In genomic region chr7:104998040-104998752, GRCh38 we compare ENCODE assay signal across 23 cellular contexts. TPM values are rescaled to one million over a fixed set of nuclear protein-coding genes. Genes with fewer than 3 reads are reported as not detected.
DNase-seq lines count a peak whose midpoint lies in the region; ATAC-seq, FAIRE-seq and TF ChIP-seq lines count a peak whose summit lies in the region.
"Had no signal": no experiment of that assay in that cellular context is flagged by ENCODE, and none has a peak within 500 bp of the region (broad histone marks: within the 10 kb centered on the region; RNA-seq: fewer than 3 reads in every experiment).

No MANE protein-coding gene starts in this region.

- H3K36me3 ChIP-seq in left lung (peaks cover 0 to 8% of the 10 kb centered on the region in 2 donors), small intestine (ENCODE audit: control insufficient read depth in 2 of 2, insufficient read depth in 2 of 2, low read length in 2 of 2) (peaks cover 2 to 3% of the 10 kb centered on the region in 2 donors)
- H3K36me3 ChIP-seq: adrenal gland, prostate gland had no signal

- no peaks in the 10 kb centered on the region for H3K9me3 Mint-ChIP-seq in activated CD8-positive, alpha-beta T cell treated with anti-CD3 and anti-CD28 coated beads for 36 hours
- H3K9me3 Mint-ChIP-seq in activated CD8-positive, alpha-beta T cell treated with anti-CD3 and anti-CD28 coated beads, Interleukin-2, amount 10 ng/mL, durations not matched to agents 7 days and 5 days (ENCODE audit: insufficient read depth) = no peaks in the 10 kb centered on the region

- H3K27ac ChIP-seq in RWPE1 (0 out of 2 replicates have a peak overlapping the region, but pooled peaks have one; percentile 23), left lung (no peak overlapping the region), small intestine (ENCODE audit: low read depth in 1 of 2, low read length in 1 of 2) (no peak overlapping the region)
- H3K27ac ChIP-seq: A549, adrenal gland, C4-2B, prostate gland, SJSA1 had no signal

- TF ChIP-seq CTCF in activated CD8-positive, alpha-beta T cell treated with anti-CD3 and anti-CD28 coated beads for 36 hours (IDR thresholded peaks at IDR 0.05) = no peak
- TF ChIP-seq CTCF in RWPE1 (conservative IDR thresholded peaks at IDR 0.05; ENCODE audit: low read depth) (no peak), left lung (IDR thresholded peaks at IDR 0.05) (no peak)

- ATAC-seq in activated CD8-positive, alpha-beta T cell treated with anti-CD3 and anti-CD28 coated beads for 36 hours = no peak
- ATAC-seq in activated CD8-positive, alpha-beta T cell treated with anti-CD3 and anti-CD28 coated beads, Interleukin-2, amount 10 ng/mL, durations not matched to agents 7 days and 5 days = no peak
- ATAC-seq in left lung (peak; percentile 47), HG02885 (IDR thresholded peaks at IDR 0.05; ENCODE audit: poor library complexity, unreplicated experiment) (no peak)
- ATAC-seq: A549, K562, left cardiac atrium, mucosa of descending colon had no signal

- H3K36me3 Mint-ChIP-seq in activated CD8-positive, alpha-beta T cell treated with anti-CD3 and anti-CD28 coated beads for 36 hours (ENCODE audit: low read depth) = peaks cover 60% of the 10 kb centered on the region
- peaks cover 62% of the 10 kb centered on the region for H3K36me3 Mint-ChIP-seq in activated CD8-positive, alpha-beta T cell treated with anti-CD3 and anti-CD28 coated beads, Interleukin-2, amount 10 ng/mL, durations not matched to agents 7 days and 5 days (ENCODE audit: low read depth)

- 26 to 70% (median 42%) methylated on average over 3 of the region's 3 CpGs for WGBS in small intestine, 3 donors

- no peak for FAIRE-seq in small intestine (lab: Jason Lieb, UNC)
- FAIRE-seq: A549, K562 had no signal

- peak overlapping the region; percentile 78 for H3K27ac Mint-ChIP-seq in activated CD8-positive, alpha-beta T cell treated with anti-CD3 and anti-CD28 coated beads for 36 hours
- H3K27ac Mint-ChIP-seq in activated CD8-positive, alpha-beta T cell treated with anti-CD3 and anti-CD28 coated beads, Interleukin-2, amount 10 ng/mL, durations not matched to agents 7 days and 5 days = no peak overlapping the region

- H3K4me3 Mint-ChIP-seq in activated CD8-positive, alpha-beta T cell treated with anti-CD3 and anti-CD28 coated beads for 36 hours = no peak overlapping the region
- no peak overlapping the region for H3K4me3 Mint-ChIP-seq in activated CD8-positive, alpha-beta T cell treated with anti-CD3 and anti-CD28 coated beads, Interleukin-2, amount 10 ng/mL, durations not matched to agents 7 days and 5 days

- peaks cover 34 to 96% of the 10 kb centered on the region in 2 donors for H3K4me1 ChIP-seq in left lung
- peaks cover 10 to 17% of the 10 kb centered on the region in 2 donors for H3K4me1 ChIP-seq in small intestine (ENCODE audit: control insufficient read depth in 2 of 2, insufficient read depth in 1 of 2, low read depth in 1 of 2, low read length in 1 of 2)

- peaks cover 88% of the 10 kb centered on the region for H3K4me1 Mint-ChIP-seq in activated CD8-positive, alpha-beta T cell treated with anti-CD3 and anti-CD28 coated beads for 36 hours (ENCODE audit: low read depth)
- peaks cover 62% of the 10 kb centered on the region for H3K4me1 Mint-ChIP-seq in activated CD8-positive, alpha-beta T cell treated with anti-CD3 and anti-CD28 coated beads, Interleukin-2, amount 10 ng/mL, durations not matched to agents 7 days and 5 days (ENCODE audit: low read depth)

- DNase-seq in activated CD8-positive, alpha-beta T cell treated with anti-CD3 and anti-CD28 coated beads for 36 hours = no peak
- DNase-seq in activated CD8-positive, alpha-beta T cell treated with anti-CD3 and anti-CD28 coated beads, Interleukin-2, amount 10 ng/mL, durations not matched to agents 7 days and 5 days = no peak
- DNase-seq in RWPE1 (ENCODE audit: low spot score) = no peak
- no peak for DNase-seq in left lung
- peak; percentile 65 for DNase-seq in small intestine
- no peak for DNase-seq in NK-92 treated with Interleukin-12 subunit alpha and Interleukin-12 subunit beta, amount 100 ng/mL, for 24 hours (lab: John Stamatoyannopoulos, UW)
- no peak for DNase-seq in activated CD8-positive, alpha-beta memory T cell treated with anti-CD3 and anti-CD28 coated beads for 24 hours
- DNase-seq: adrenal gland; DND-41; effector memory CD4-positive, alpha-beta T cell; H7; left cardiac atrium; mucosa of descending colon; NCI-H1092; NCI-H2107; NCI-H526 treated with DMSO at 0.1 percent for 48 hours; T1000 had no signal

- CTCF ChIA-PET in activated CD8-positive, alpha-beta T cell treated with anti-CD3 and anti-CD28 coated beads for 36 hours (lab: Charles Lee) = interaction anchor here (1.1 to 4.3 kb wide), 5 partner anchors 9 to 76 kb away, joined by 3 to 16 read pairs (median 4); no protein-coding TSS in a partner anchor
- CTCF ChIA-PET in activated CD8-positive, alpha-beta T cell treated with anti-CD3 and anti-CD28 coated beads, Interleukin-2, amount 10 ng/mL, durations not matched to agents 7 days and 5 days (lab: Charles Lee) = interaction anchor here (0.8 to 2.3 kb wide), 4 partner anchors 13 to 28 kb away, joined by 3 to 8 read pairs (median 5); no protein-coding TSS in a partner anchor
- CTCF ChIA-PET in RWPE1 (lab: Yijun Ruan, JAX) = interaction anchor here (0.6 kb wide), 2 partner anchors 55 to 96 kb away, joined by 3 to 4 read pairs; no protein-coding TSS in a partner anchor

- H3K4me3 ChIP-seq in left lung = no peak overlapping the region
- no peak overlapping the region for H3K4me3 ChIP-seq in small intestine (ENCODE audit: low read depth in 1 of 2, low read length in 2 of 2)
- H3K4me3 ChIP-seq: A549, adrenal gland, K562, mucosa of descending colon, prostate gland, SJSA1 had no signal

- POLR2A ChIA-PET in activated CD8-positive, alpha-beta T cell treated with anti-CD3 and anti-CD28 coated beads for 36 hours (lab: Charles Lee) = interaction anchor here (0.7 to 1.4 kb wide), 5 partner anchors 14 to 70 kb away, joined by 3 to 5 read pairs (median 3); no protein-coding TSS in a partner anchor
- POLR2A ChIA-PET in activated CD8-positive, alpha-beta T cell treated with anti-CD3 and anti-CD28 coated beads, Interleukin-2, amount 10 ng/mL, durations not matched to agents 7 days and 5 days (lab: Charles Lee) = interaction anchor here (0.8 to 1.6 kb wide), 2 partner anchors 14 to 15 kb away, joined by 3 to 5 read pairs; partner anchors contain the start of gene KMT2E
- POLR2A ChIA-PET in RWPE1 (lab: Yijun Ruan, JAX; ENCODE audit: low non-redundant PET) = no interaction called here

- no peaks in the 10 kb centered on the region for H3K27me3 Mint-ChIP-seq in activated CD8-positive, alpha-beta T cell treated with anti-CD3 and anti-CD28 coated beads for 36 hours
- H3K27me3 Mint-ChIP-seq in activated CD8-positive, alpha-beta T cell treated with anti-CD3 and anti-CD28 coated beads, Interleukin-2, amount 10 ng/mL, durations not matched to agents 7 days and 5 days (ENCODE audit: low read depth) = no peaks in the 10 kb centered on the region

- H3K9me3 ChIP-seq in left lung (no peaks in the 10 kb centered on the region), small intestine (ENCODE audit: control insufficient read depth, low read depth) (no peaks in the 10 kb centered on the region)
- H3K9me3 ChIP-seq: A549, adrenal gland, mucosa of descending colon, prostate gland, SJSA1 had no signal

- H3K27me3 ChIP-seq in left lung (no peaks in the 10 kb centered on the region), small intestine (ENCODE audit: control insufficient read depth in 2 of 2, insufficient read depth in 2 of 2, low read length in 2 of 2) (no peaks in the 10 kb centered on the region)
- H3K27me3 ChIP-seq: adrenal gland, SJSA1 had no signal

- intact Hi-C loops in activated CD8-positive, alpha-beta T cell treated with anti-CD3 and anti-CD28 coated beads for 36 hours (cut with micrococcal nuclease) = no loop called here
- intact Hi-C loops in left lung (cut with DNase I) = no loop called here

RNA-seq across cellular contexts. Expression of gene KMT2E, which starts 15.8 kb away (rescaled TPM):
- 10 to 100 TPM; 94.7 to 98.4 TPM for total RNA-seq in activated CD8-positive, alpha-beta T cell treated with anti-CD3 and anti-CD28 coated beads for 36 hours
- total RNA-seq in activated CD8-positive, alpha-beta T cell treated with anti-CD3 and anti-CD28 coated beads, Interleukin-2, amount 10 ng/mL, durations not matched to agents 7 days and 5 days = 100 to 1,000 TPM in 1 of 2 experiments, 10 to 100 TPM in 1; 95.1 to 105 TPM
- total RNA-seq in left lung = 10 to 100 TPM; 74.5 to 96.2 TPM
- 10 to 100 TPM; 11.1 to 20.0 (median 12.5) TPM for polyA plus RNA-seq in small intestine
